Comparison of ENCODE assay signal across 13 cellular contexts in genomic region chr19:55649579-55650557, GRCh38. TPM values are rescaled to one million over a fixed set of nuclear protein-coding genes. Genes with fewer than 3 reads are reported as not detected.
A peak's percentile ranks its signal among the peaks of the same experiment; 100 is the strongest.
DNase-seq lines count a peak whose midpoint lies in the region; ATAC-seq, FAIRE-seq and TF ChIP-seq lines count a peak whose summit lies in the region.
"Had no signal": no experiment of that assay in that cellular context is flagged by ENCODE, and none has a peak within 500 bp of the region (broad histone marks: within the 10 kb centered on the region; RNA-seq: fewer than 3 reads in every experiment).

No MANE protein-coding gene starts in this region.

- H3K36me3 ChIP-seq in kidney (ENCODE audit: control insufficient read depth in 1 of 2, insufficient read depth in 2 of 2, low read length in 2 of 2) (no peaks in the 10 kb centered on the region), testis (ENCODE audit: low read depth, missing control alignments) (no peaks in the 10 kb centered on the region)

- FAIRE-seq in kidney (lab: Jason Lieb, UNC): no peak

- CTCF ChIA-PET in activated naive CD4-positive, alpha-beta T cell treated with anti-CD3 and anti-CD28 coated beads, Interleukin-2, amount 10 ng/mL, durations not matched to agents 7 days and 5 days (lab: Charles Lee): interaction anchor here (1.0 to 1.1 kb wide), 2 partner anchors 12 to 17 kb away, joined by 3 to 4 read pairs; no protein-coding TSS in a partner anchor
- CTCF ChIA-PET in activated CD8-positive, alpha-beta T cell treated with anti-CD3 and anti-CD28 coated beads for 36 hours (lab: Charles Lee): interaction anchor here (1.3 to 5.2 kb wide), 4 partner anchors 10 to 133 kb away, joined by 3 to 36 read pairs (median 10); no protein-coding TSS in a partner anchor

- H3K27me3 Mint-ChIP-seq in activated naive CD4-positive, alpha-beta T cell treated with anti-CD3 and anti-CD28 coated beads, Interleukin-2, amount 10 ng/mL, durations not matched to agents 7 days and 5 days: peaks cover 4% of the 10 kb centered on the region
- no peaks in the 10 kb centered on the region for H3K27me3 Mint-ChIP-seq in activated CD8-positive, alpha-beta T cell treated with anti-CD3 and anti-CD28 coated beads for 36 hours

- H3K36me3 Mint-ChIP-seq in activated naive CD4-positive, alpha-beta T cell treated with anti-CD3 and anti-CD28 coated beads, Interleukin-2, amount 10 ng/mL, durations not matched to agents 7 days and 5 days: peaks cover 8% of the 10 kb centered on the region
- H3K36me3 Mint-ChIP-seq in activated CD8-positive, alpha-beta T cell treated with anti-CD3 and anti-CD28 coated beads for 36 hours (ENCODE audit: low read depth): peaks cover 31% of the 10 kb centered on the region

- peak overlapping the region; percentile 19 for H3K27ac Mint-ChIP-seq in activated naive CD4-positive, alpha-beta T cell treated with anti-CD3 and anti-CD28 coated beads, Interleukin-2, amount 10 ng/mL, durations not matched to agents 7 days and 5 days
- H3K27ac Mint-ChIP-seq in activated CD8-positive, alpha-beta T cell treated with anti-CD3 and anti-CD28 coated beads for 36 hours: peak overlapping the region; percentile 82

- no peak for TF ChIP-seq POLR2A in testis (IDR thresholded peaks at IDR 0.05)

- H3K9me3 ChIP-seq in kidney (ENCODE audit: control insufficient read depth in 1 of 2, low read length in 2 of 2) (no peaks in the 10 kb centered on the region), testis (no peaks in the 10 kb centered on the region)
- H3K9me3 ChIP-seq: BE2C had no signal

- H3K4me1 ChIP-seq in kidney (ENCODE audit: control insufficient read depth in 1 of 2, insufficient read depth in 1 of 2, low read depth in 1 of 2, low read length in 2 of 2) (peaks cover 0 to 18% of the 10 kb centered on the region in 2 donors), testis (peaks cover 10% of the 10 kb centered on the region)

- H3K4me1 Mint-ChIP-seq in activated naive CD4-positive, alpha-beta T cell treated with anti-CD3 and anti-CD28 coated beads, Interleukin-2, amount 10 ng/mL, durations not matched to agents 7 days and 5 days: peaks cover 44% of the 10 kb centered on the region
- peaks cover 48% of the 10 kb centered on the region for H3K4me1 Mint-ChIP-seq in activated CD8-positive, alpha-beta T cell treated with anti-CD3 and anti-CD28 coated beads for 36 hours (ENCODE audit: low read depth)

- no peak for ATAC-seq in activated CD8-positive, alpha-beta T cell treated with anti-CD3 and anti-CD28 coated beads for 36 hours

- no peaks in the 10 kb centered on the region for H3K27me3 ChIP-seq in testis
- H3K27me3 ChIP-seq: BE2C had no signal

- 90 to 93% methylated on average over 10 of the region's 10 CpGs for WGBS in testis, 2 donors

- H3K27ac ChIP-seq in kidney (ENCODE audit: low read depth in 2 of 2, low read length in 2 of 2): no peak overlapping the region
- H3K27ac ChIP-seq in testis: peak overlapping the region; percentile 76 to 95
- H3K27ac ChIP-seq: KMS-11 had no signal

- no peaks in the 10 kb centered on the region for H3K9me3 Mint-ChIP-seq in activated naive CD4-positive, alpha-beta T cell treated with anti-CD3 and anti-CD28 coated beads, Interleukin-2, amount 10 ng/mL, durations not matched to agents 7 days and 5 days
- no peaks in the 10 kb centered on the region for H3K9me3 Mint-ChIP-seq in activated CD8-positive, alpha-beta T cell treated with anti-CD3 and anti-CD28 coated beads for 36 hours

- peak overlapping the region in 1 of 2 donors; percentile 72 for H3K9ac ChIP-seq in kidney (ENCODE audit: low read length in 2 of 2)
- H3K9ac ChIP-seq: KMS-11 had no signal

- H3K4me3 ChIP-seq in kidney (ENCODE audit: low read length in 2 of 2): peak overlapping the region in 1 of 2 donors; percentile 84
- no peak overlapping the region for H3K4me3 ChIP-seq in testis

- peak overlapping the region; percentile 73 for H3K4me3 Mint-ChIP-seq in activated naive CD4-positive, alpha-beta T cell treated with anti-CD3 and anti-CD28 coated beads, Interleukin-2, amount 10 ng/mL, durations not matched to agents 7 days and 5 days
- H3K4me3 Mint-ChIP-seq in activated CD8-positive, alpha-beta T cell treated with anti-CD3 and anti-CD28 coated beads for 36 hours: peak overlapping the region; percentile 74

- POLR2A ChIA-PET in activated CD8-positive, alpha-beta T cell treated with anti-CD3 and anti-CD28 coated beads for 36 hours (lab: Charles Lee): interaction anchor here (1.3 to 1.8 kb wide), 2 partner anchors 10 to 17 kb away, joined by 4 read pairs; no protein-coding TSS in a partner anchor

- TF ChIP-seq CTCF in activated CD8-positive, alpha-beta T cell treated with anti-CD3 and anti-CD28 coated beads for 36 hours (IDR thresholded peaks at IDR 0.05): no peak
- TF ChIP-seq CTCF in kidney (IDR thresholded peaks at IDR 0.05; ENCODE audit: borderline replicate concordance, extremely low read depth, insufficient read depth): no peak
- no peak for TF ChIP-seq CTCF in testis (IDR thresholded peaks at IDR 0.05)

- intact Hi-C loops in activated CD8-positive, alpha-beta T cell treated with anti-CD3 and anti-CD28 coated beads for 36 hours (cut with micrococcal nuclease): loop anchor here (10.0 kb wide), 1 partner anchor 395 kb away; the partner anchor contains the start of gene PPP6R1
- intact Hi-C loops in kidney (cut with DNase I) (no loop called here), testis (cut with DNase I; ENCODE audit: low total_unique reads) (no loop called here), posterior vena cava (cut with DNase I) (no loop called here)

- DNase-seq in activated naive CD4-positive, alpha-beta T cell treated with anti-CD3 and anti-CD28 coated beads, Interleukin-2, amount 10 ng/mL, durations not matched to agents 7 days and 5 days: no peak
- no peak for DNase-seq in activated naive CD4-positive, alpha-beta T cell treated with Interleukin-2 at 50 U/mL for 16 hours
- peak; percentile 81 for DNase-seq in activated CD8-positive, alpha-beta T cell treated with anti-CD3 and anti-CD28 coated beads for 36 hours
- DNase-seq in kidney: peak; percentile 59
- no peak for DNase-seq in testis
- DNase-seq in posterior vena cava (ENCODE audit: low spot score): no peak
- no peak for DNase-seq in stimulated activated CD4-positive, alpha-beta T cell treated with anti-CD3 and anti-CD28 coated beads, Interleukin-15, amount 100 ng/mL, for 24 hours
- DNase-seq in islet precursor cell: no peak
- DNase-seq: BE2C; effector memory CD4-positive, alpha-beta T cell; NCI-H524; SW 1271 had no signal

RNA-seq across cellular contexts. Expression of gene CCDC106, which starts 1.9 kb away (rescaled TPM):
- 10 to 100 TPM in 1 of 2 experiments, 1 to 10 TPM in 1; 8.8 to 11.2 TPM for total RNA-seq in activated CD8-positive, alpha-beta T cell treated with anti-CD3 and anti-CD28 coated beads for 36 hours
- total RNA-seq in kidney (22.7 TPM), testis (10 to 100 TPM; 57.0 to 84.9 TPM), posterior vena cava (10 to 100 TPM in 1 of 2 donors, 1 to 10 TPM in 1; 8.6 to 13.6 TPM)
- polyA plus RNA-seq in kidney (ENCODE audit: insufficient read depth, low read depth, low replicate concordance) (51.9 TPM), testis (ENCODE audit: insufficient read depth, low read depth, low replicate concordance) (34.5 TPM)

RNA-seq across cellular contexts. Expression of gene U2AF2, which starts 5.0 kb away (rescaled TPM):
- 100 to 1,000 TPM; 304 to 306 TPM for total RNA-seq in activated CD8-positive, alpha-beta T cell treated with anti-CD3 and anti-CD28 coated beads for 36 hours
- total RNA-seq in kidney (161 TPM), testis (100 to 1,000 TPM; 264 to 281 TPM), posterior vena cava (10 to 100 TPM; 89.3 to 91.7 TPM)
- polyA plus RNA-seq in kidney (ENCODE audit: insufficient read depth, low read depth, low replicate concordance) (54.8 TPM), testis (ENCODE audit: insufficient read depth, low read depth, low replicate concordance) (163 TPM)

RNA-seq across cellular contexts. Expression of gene ZNF581, which starts 6.4 kb away (rescaled TPM):
- total RNA-seq in activated CD8-positive, alpha-beta T cell treated with anti-CD3 and anti-CD28 coated beads for 36 hours: 10 to 100 TPM; 30.4 to 34.5 TPM
- total RNA-seq in kidney (23.6 TPM), testis (10 to 100 TPM; 17.3 to 31.2 TPM), posterior vena cava (10 to 100 TPM in 1 of 2 donors, 1 to 10 TPM in 1; 8.0 to 12.0 TPM)
- polyA plus RNA-seq in kidney (ENCODE audit: insufficient read depth, low read depth, low replicate concordance) (22.0 TPM), testis (ENCODE audit: insufficient read depth, low read depth, low replicate concordance) (18.4 TPM)

RNA-seq across cellular contexts. Expression of gene ZNF580, which starts 9.1 kb away (rescaled TPM):
- total RNA-seq in activated CD8-positive, alpha-beta T cell treated with anti-CD3 and anti-CD28 coated beads for 36 hours: 10 to 100 TPM; 24.8 to 26.2 TPM
- 56.8 TPM for total RNA-seq in kidney
- polyA plus RNA-seq in kidney (ENCODE audit: insufficient read depth, low read depth, low replicate concordance): 47.0 TPM
- 10 to 100 TPM; 37.6 to 38.0 TPM for total RNA-seq in testis
- 21.7 TPM for polyA plus RNA-seq in testis (ENCODE audit: insufficient read depth, low read depth, low replicate concordance)
- 10 to 100 TPM; 32.0 to 36.7 TPM for total RNA-seq in posterior vena cava

RNA-seq across cellular contexts. Expression of gene EPN1, which starts 25.2 kb away (rescaled TPM):
- total RNA-seq in activated CD8-positive, alpha-beta T cell treated with anti-CD3 and anti-CD28 coated beads for 36 hours: 10 to 100 TPM; 36.2 to 37.7 TPM
- total RNA-seq in kidney: 145 TPM
- 138 TPM for polyA plus RNA-seq in kidney (ENCODE audit: insufficient read depth, low read depth, low replicate concordance)
- total RNA-seq in testis: 100 to 1,000 TPM; 176 to 303 TPM
- 134 TPM for polyA plus RNA-seq in testis (ENCODE audit: insufficient read depth, low read depth, low replicate concordance)
- 10 to 100 TPM; 75.5 to 76.4 TPM for total RNA-seq in posterior vena cava

Comparison
In these comparisons a context has a peak if more than half of its experiments do, and no peak if none do; other contexts are left out.
1. DNase-seq: peak in activated CD8-positive, alpha-beta T cell treated with anti-CD3 and anti-CD28 coated beads for 36 hours (single experiment) and kidney (single experiment); none in activated naive CD4-positive, alpha-beta T cell treated with anti-CD3 and anti-CD28 coated beads, Interleukin-2, amount 10 ng/mL, durations not matched to agents 7 days and 5 days (single experiment), activated naive CD4-positive, alpha-beta T cell treated with Interleukin-2 at 50 U/mL for 16 hours (single experiment), testis (single experiment), posterior vena cava (single experiment), stimulated activated CD4-positive, alpha-beta T cell treated with anti-CD3 and anti-CD28 coated beads, Interleukin-15, amount 100 ng/mL, for 24 hours (single experiment) and islet precursor cell (single experiment).
2. H3K27ac ChIP-seq: peak in testis (2 of 2); none in kidney (0 of 2).